ENCODE assay signal across 16 cellular contexts in the genomic region with DNA sequence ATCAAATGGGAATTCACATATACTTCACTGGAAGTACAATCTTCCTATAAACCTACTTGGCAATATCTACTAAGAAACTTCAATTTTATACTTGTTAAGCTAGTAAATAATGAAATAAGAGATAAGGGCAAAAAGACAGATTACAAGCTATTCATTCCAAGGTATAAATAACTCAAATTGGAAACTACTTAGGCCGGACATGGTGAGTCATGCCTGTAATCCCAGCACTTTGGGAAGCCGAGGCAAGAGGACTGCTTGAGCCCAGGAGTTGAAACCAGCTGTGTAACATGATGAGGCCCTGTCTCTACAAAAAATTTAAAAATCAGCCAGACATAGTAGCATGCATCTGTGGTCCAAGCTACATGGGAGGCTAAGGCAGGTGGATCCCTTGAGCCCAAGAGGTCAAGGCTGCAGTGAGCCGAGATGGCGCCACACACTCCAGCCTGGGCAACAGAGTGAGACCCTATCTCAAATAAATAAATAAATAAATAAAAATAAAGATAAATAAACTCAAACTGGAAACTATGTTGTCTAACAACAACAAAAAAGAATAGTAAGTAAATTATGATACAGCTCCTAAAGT. TPM values are rescaled to one million over a fixed set of nuclear protein-coding genes. Genes with fewer than 3 reads are reported as not detected.
DNase-seq lines count a peak whose midpoint lies in the region; ATAC-seq and TF ChIP-seq lines count a peak whose summit lies in the region.
"Had no signal": no experiment of that assay in that cellular context is flagged by ENCODE, and none has a peak within 500 bp of the region (broad histone marks: within the 10 kb centered on the region; RNA-seq: fewer than 3 reads in every experiment).

No MANE protein-coding gene starts in this region.

- H3K4me1 ChIP-seq in smooth muscle cell (ENCODE audit: low read depth): no peaks in the 10 kb centered on the region

- H4K20me1 ChIP-seq in smooth muscle cell (ENCODE audit: low read depth): peaks cover 93% of the 10 kb centered on the region

- H3K27ac ChIP-seq in smooth muscle cell (ENCODE audit: low read depth): peak overlapping the region; percentile 4

- peak overlapping the region; percentile 39; the same call in 1 of the 2 replicates for H3K4me3 Mint-ChIP-seq in HFFc6
- H3K4me3 Mint-ChIP-seq: activated CD4-positive, alpha-beta memory T cell treated with anti-CD3 and anti-CD28 coated beads for 36 hours; CD14-positive monocyte had no signal

- peak; percentile 48 for DNase-seq in HFFc6
- DNase-seq in astrocyte of the hippocampus (ENCODE audit: low read depth, low spot score): peak; percentile 31
- DNase-seq in glomerular endothelial cell (ENCODE audit: extremely low read depth, low read depth, low spot score): peak; percentile 16
- no peak for DNase-seq in smooth muscle cell (lab: John Stamatoyannopoulos, UW; ENCODE audit: unreplicated experiment)
- DNase-seq in DMS79 (lab: John Stamatoyannopoulos, UW): no peak
- no peak for DNase-seq in hepatic stellate cell (ENCODE audit: low spot score)
- DNase-seq: activated CD4-positive, alpha-beta memory T cell treated with anti-CD3 and anti-CD28 coated beads for 36 hours; anterior cingulate cortex; effector memory CD4-positive, alpha-beta T cell; glutamatergic neuron; NCI-H1048; NK-92 treated with Interleukin-12 subunit alpha and Interleukin-12 subunit beta, amount 100 ng/mL, for 24 hours had no signal

- 46% methylated on average over 4 of the region's 4 CpGs for WGBS in smooth muscle cell (ENCODE audit: low lambda C conversion rate)

- H3K27me3 Mint-ChIP-seq in HFFc6 (ENCODE audit: insufficient read depth): peaks cover 3% of the 10 kb centered on the region; the same call in 1 of the 2 replicates
- H3K27me3 Mint-ChIP-seq: activated CD4-positive, alpha-beta memory T cell treated with anti-CD3 and anti-CD28 coated beads for 36 hours had no signal

- TF ChIP-seq CTCF in HFFc6 (IDR thresholded peaks at IDR 0.05): no peak
- TF ChIP-seq CTCF in smooth muscle cell (IDR thresholded peaks at IDR 0.05; ENCODE audit: borderline replicate concordance, insufficient read depth, poor library complexity, severe bottlenecking): no peak

- peaks cover 64% of the 10 kb centered on the region for H3K4me1 Mint-ChIP-seq in HFFc6 (ENCODE audit: low read depth)

- H3K4me2 ChIP-seq in smooth muscle cell: no peak overlapping the region

- H3F3A ChIP-seq in smooth muscle cell (ENCODE audit: low read depth): no peaks in the 10 kb centered on the region

- no peaks in the 10 kb centered on the region for H3K9me3 Mint-ChIP-seq in HFFc6
- H3K9me3 Mint-ChIP-seq: activated CD4-positive, alpha-beta memory T cell treated with anti-CD3 and anti-CD28 coated beads for 36 hours had no signal

- H3K9me3 ChIP-seq in smooth muscle cell (replicated peaks; ENCODE audit: low read depth): no peaks in the 10 kb centered on the region
- H3K9me3 ChIP-seq: tibial nerve had no signal

- 0 out of 2 replicates have a peak, but pooled peaks cover 5% of the 10 kb centered on the region for H3K36me3 Mint-ChIP-seq in HFFc6 (ENCODE audit: low read depth)
- H3K36me3 Mint-ChIP-seq: activated CD4-positive, alpha-beta memory T cell treated with anti-CD3 and anti-CD28 coated beads for 36 hours had no signal

- H3K27me3 ChIP-seq in smooth muscle cell (ENCODE audit: low read depth): no peaks in the 10 kb centered on the region
- H3K27me3 ChIP-seq: tibial nerve had no signal

- peaks cover 94% of the 10 kb centered on the region for H3K79me2 ChIP-seq in smooth muscle cell (ENCODE audit: low read depth)

- H3K36me3 ChIP-seq in smooth muscle cell (ENCODE audit: low read depth): no peaks in the 10 kb centered on the region
- H3K36me3 ChIP-seq: tibial nerve had no signal

- no peak overlapping the region for H2AFZ ChIP-seq in smooth muscle cell (ENCODE audit: low read depth)

- no peak overlapping the region for H3K4me3 ChIP-seq in smooth muscle cell
- H3K4me3 ChIP-seq: tibial nerve had no signal

- H3K27ac Mint-ChIP-seq in HFFc6: peak overlapping the region; percentile 61; the same call in 1 of the 2 replicates
- H3K27ac Mint-ChIP-seq: activated CD4-positive, alpha-beta memory T cell treated with anti-CD3 and anti-CD28 coated beads for 36 hours; CD14-positive monocyte had no signal

- H3K9ac ChIP-seq in smooth muscle cell (ENCODE audit: low read depth): no peak overlapping the region

- ATAC-seq in GM18907 (IDR thresholded peaks at IDR 0.05; ENCODE audit: unreplicated experiment) (no peak), HG03469 (IDR thresholded peaks at IDR 0.05; ENCODE audit: unreplicated experiment) (no peak)

RNA-seq across cellular contexts. Expression of a gene that starts 37.6 kb away (rescaled TPM):
- 10 to 100 TPM; 71.4 to 94.1 (median 82.1) TPM for total RNA-seq in HFFc6 (2021; fragmentation: NEBNext Ultra II Directional; extraction: Animal tissue kit (Norgen Biotek cat#: 25700))
- 70.8 and 76.1 TPM in 2 replicates for total RNA-seq in glomerular endothelial cell
- total RNA-seq in smooth muscle cell: 59.1 and 66.0 TPM in 2 replicates
- 8.9 and 11.8 TPM in 2 replicates for polyA plus RNA-seq in smooth muscle cell

Comparison
In these comparisons a context has a peak if more than half of its experiments do, and no peak if none do; other contexts are left out.
1. DNase-seq: peak in HFFc6 (single experiment), astrocyte of the hippocampus (single experiment) and glomerular endothelial cell (single experiment); none in smooth muscle cell (single experiment), DMS79 (single experiment) and hepatic stellate cell (single experiment).